ENCODE assay signal across 28 cellular contexts in the genomic region with DNA sequence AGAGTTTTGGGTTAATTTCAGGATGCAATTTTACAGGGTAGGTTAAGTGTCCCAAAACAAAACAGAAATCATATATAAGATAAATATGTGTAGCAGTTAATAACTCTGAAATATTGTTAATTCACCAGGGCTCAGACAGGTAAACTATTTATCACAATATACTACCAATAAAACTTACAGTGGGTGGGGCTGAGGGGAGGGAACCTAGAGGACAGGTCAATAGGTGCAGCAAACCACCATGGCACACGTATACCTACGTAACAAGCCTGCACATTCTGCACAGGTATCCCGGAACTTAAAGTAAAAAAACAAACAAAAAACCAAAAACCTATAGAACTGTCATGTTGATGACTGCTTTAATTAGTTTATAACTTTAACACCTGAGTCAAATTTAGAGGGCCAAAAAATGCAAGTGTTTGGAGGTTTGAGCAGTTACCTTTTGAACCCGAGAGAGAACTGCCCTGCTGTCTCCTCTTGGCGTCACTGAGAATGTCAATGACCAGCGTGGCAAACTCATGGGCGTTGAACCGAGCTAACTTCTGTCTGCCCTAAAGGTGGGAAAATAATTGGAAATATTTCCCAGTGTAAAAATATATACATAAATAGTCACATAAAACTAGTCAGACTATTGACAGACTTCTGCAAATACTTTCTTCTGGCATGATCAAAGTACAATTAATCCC.
"Had no signal": no experiment of that assay in that cellular context is flagged by ENCODE, and none has a peak within 500 bp of the region (broad histone marks: within the 10 kb centered on the region; RNA-seq: fewer than 3 reads in every experiment).

No MANE protein-coding gene starts in this region.

- H3K27me3 ChIP-seq: colonic mucosa, esophagus muscularis mucosa, foreskin keratinocyte, gastroesophageal sphincter, heart left ventricle, hepatocyte, neutrophil, testis, tibial artery had no signal

- H3K4me1 ChIP-seq: foreskin keratinocyte, parathyroid adenoma, testis had no signal

- H3K27ac ChIP-seq: colonic mucosa, esophagus muscularis mucosa, foreskin keratinocyte, gastroesophageal sphincter, hepatocyte, neutrophil, parathyroid adenoma, testis, tibial artery had no signal

- H3K4me3 Mint-ChIP-seq: dendritic cell treated with granulocyte-macrophage colony-stimulating factor and Interleukin-4, amounts not matched to agents 40 ng/mL and 50 ng/mL, for 4 days; endodermal cell; memory B cell; naive B cell; natural killer cell treated with Interleukin-12 subunit alpha and Interleukin-12 subunit beta and Interleukin-15 and Interleukin-18, amount 100 ng/mL, for 72 hours; neural crest cell; stimulated activated effector memory CD8-positive, alpha-beta T cell treated with anti-CD3 and anti-CD28 coated beads, Interleukin-12 subunit alpha, Interleukin-12 subunit beta, amount 100 ng/mL, for 72 hours; type B pancreatic cell had no signal

- H3K4me1 Mint-ChIP-seq: endodermal cell, neural crest cell had no signal

- ATAC-seq: foreskin keratinocyte; gastroesophageal sphincter; heart left ventricle; left ventricle myocardium superior; natural killer cell treated with Interleukin-12 subunit alpha and Interleukin-12 subunit beta and Interleukin-15 and Interleukin-18, amount 100 ng/mL, for 72 hours; sciatic nerve; stimulated activated effector memory CD8-positive, alpha-beta T cell treated with anti-CD3 and anti-CD28 coated beads, Interleukin-12 subunit alpha, Interleukin-12 subunit beta, amount 100 ng/mL, for 72 hours; stimulated activated naive CD8-positive, alpha-beta T cell treated with anti-CD3 and anti-CD28 coated beads, Interleukin-15, Interleukin-2, amounts not matched to agents 100 U/mL and 50 U/mL, for 24 hours had no signal

- H3K9me3 ChIP-seq: colonic mucosa, esophagus muscularis mucosa, gastroesophageal sphincter, heart left ventricle, neutrophil, testis, tibial artery had no signal

- H3K4me3 ChIP-seq: colonic mucosa, esophagus muscularis mucosa, gastroesophageal sphincter, heart left ventricle, hepatocyte, lung, testis, tibial artery had no signal

- H3K27me3 Mint-ChIP-seq: dendritic cell treated with granulocyte-macrophage colony-stimulating factor and Interleukin-4, amounts not matched to agents 40 ng/mL and 50 ng/mL, for 4 days; memory B cell; naive B cell; natural killer cell treated with Interleukin-12 subunit alpha and Interleukin-12 subunit beta and Interleukin-15 and Interleukin-18, amount 100 ng/mL, for 72 hours; progenitor cell of endocrine pancreas; type B pancreatic cell had no signal

- H3K27ac Mint-ChIP-seq: dendritic cell treated with granulocyte-macrophage colony-stimulating factor and Interleukin-4, amounts not matched to agents 40 ng/mL and 50 ng/mL, for 4 days; endodermal cell; memory B cell; natural killer cell treated with Interleukin-12 subunit alpha and Interleukin-12 subunit beta and Interleukin-15 and Interleukin-18, amount 100 ng/mL, for 72 hours; progenitor cell of endocrine pancreas; stimulated activated effector memory CD8-positive, alpha-beta T cell treated with anti-CD3 and anti-CD28 coated beads, Interleukin-12 subunit alpha, Interleukin-12 subunit beta, amount 100 ng/mL, for 72 hours; type B pancreatic cell had no signal

- H3K9me3 Mint-ChIP-seq: dendritic cell treated with granulocyte-macrophage colony-stimulating factor and Interleukin-4, amounts not matched to agents 40 ng/mL and 50 ng/mL, for 4 days; endodermal cell; memory B cell; naive B cell; natural killer cell treated with Interleukin-12 subunit alpha and Interleukin-12 subunit beta and Interleukin-15 and Interleukin-18, amount 100 ng/mL, for 72 hours; neural crest cell; stimulated activated effector memory CD8-positive, alpha-beta T cell treated with anti-CD3 and anti-CD28 coated beads, Interleukin-12 subunit alpha, Interleukin-12 subunit beta, amount 100 ng/mL, for 72 hours; type B pancreatic cell had no signal

- DNase-seq: colonic mucosa; effector CD8-positive, alpha-beta T cell; endodermal cell; foreskin keratinocyte; heart left ventricle; kidney; left ventricle myocardium superior; naive B cell; stimulated activated CD4-positive, alpha-beta T cell treated with anti-CD3 and anti-CD28 coated beads, Interleukin-2, amount 100 ng/mL, for 24 hours; stimulated activated CD4-positive, alpha-beta T cell treated with anti-CD3 and anti-CD28 coated beads, Interleukin-4, amount 100 ng/mL, for 24 hours; stimulated activated naive CD8-positive, alpha-beta T cell treated with anti-CD3 and anti-CD28 coated beads, Interleukin-15, Interleukin-2, amounts not matched to agents 100 U/mL and 50 U/mL, for 24 hours; substantia nigra; testis; tibial artery had no signal
